8 cellular contexts compared by ENCODE assay signal in genomic region chr2:47323009-47323821, GRCh38. TPM values are rescaled to one million over a fixed set of nuclear protein-coding genes. Genes with fewer than 3 reads are reported as not detected.
A peak's percentile ranks its signal among the peaks of the same experiment; 100 is the strongest.
DNase-seq lines count a peak whose midpoint lies in the region; ATAC-seq and TF ChIP-seq lines count a peak whose summit lies in the region.

No MANE protein-coding gene starts in this region.

- no peak overlapping the region for H3K27ac ChIP-seq in WERI-Rb-1
- H3K27ac ChIP-seq in mammary epithelial cell (ENCODE audit: insufficient read depth, low read depth, low read length) = no peak overlapping the region

- H3K4me2 ChIP-seq in mammary epithelial cell (ENCODE audit: insufficient read depth, low read depth, low read length) = no peak overlapping the region

- DNase-seq in AG08395 (ENCODE audit: low spot score) (peak; percentile 90), NCI-H2227 (lab: John Stamatoyannopoulos, UW; ENCODE audit: unreplicated experiment) (peak; percentile 87), WERI-Rb-1 (peak; percentile 75), mammary epithelial cell (peak; percentile 53), kidney tubule cell (ENCODE audit: low spot score) (peak; percentile 82)
- peak; percentile 26 for DNase-seq in stimulated activated CD4-positive, alpha-beta T cell treated with anti-CD3 and anti-CD28 coated beads, Interleukin-2, amount 100 ng/mL, for 4 hours (ENCODE audit: low read depth)

- dilution Hi-C loops in mammary epithelial cell (cut with HindIII; ENCODE audit: low sequenced_read_pairs) = no loop called here

- H3K79me2 ChIP-seq in mammary epithelial cell (ENCODE audit: insufficient read depth, low read length) = no peaks in the 10 kb centered on the region

- no TSS peak for BruUV-seq in mammary epithelial cell (replicated peaks; lab: Mats Ljungman, UMichigan)

- H4K20me1 ChIP-seq in mammary epithelial cell (ENCODE audit: insufficient read depth, low read length) = no peaks in the 10 kb centered on the region

- H3K4me1 ChIP-seq in mammary epithelial cell (ENCODE audit: insufficient read depth, low read length) = no peaks in the 10 kb centered on the region

- H3K9me3 ChIP-seq in WERI-Rb-1 (ENCODE audit: severe bottlenecking) (no peaks in the 10 kb centered on the region), mammary epithelial cell (replicated peaks; ENCODE audit: insufficient read depth, low read length) (no peaks in the 10 kb centered on the region)

- WGBS in mammary epithelial cell (ENCODE audit: low coverage, missing lambda C conversion rate) = 29% methylated on average over 12 of the region's 12 CpGs

- CTCF ChIA-PET in mammary epithelial cell (lab: Charles Lee; ENCODE audit: low non-redundant PET) = interaction anchor here (0.5 to 1.3 kb wide), 9 partner anchors 65 to 858 kb away, joined by 3 to 8 read pairs (median 5); partner anchors contain the start of gene MSH2

- no peaks in the 10 kb centered on the region for H3K36me3 ChIP-seq in WERI-Rb-1
- H3K36me3 ChIP-seq in mammary epithelial cell (ENCODE audit: insufficient read depth, low read length) = no peaks in the 10 kb centered on the region

- intact Hi-C loops in mammary epithelial cell (cut with micrococcal nuclease) = loop anchor here (1.0 to 5.0 kb wide), 7 partner anchors 51 to 671 kb away; no protein-coding TSS in a partner anchor

- no peak overlapping the region for H3K9ac ChIP-seq in mammary epithelial cell (ENCODE audit: insufficient read depth, low read length)

- peak overlapping the region; percentile 19 for H2AFZ ChIP-seq in mammary epithelial cell (ENCODE audit: low read depth, low read length)

- TF ChIP-seq CTCF in WERI-Rb-1 (IDR thresholded peaks at IDR 0.05; ENCODE audit: low read depth, low read length) = peak; percentile 99
- TF ChIP-seq CTCF in mammary epithelial cell (conservative IDR thresholded peaks at IDR 0.05 in 1 of 2, IDR thresholded peaks at IDR 0.05 in 1 of 2; ENCODE audit: extremely low read depth in 1 of 2, insufficient read depth in 1 of 2, low read depth in 1 of 2, low read length in 2 of 2) = peak; percentile 99

- ATAC-seq in GM18867 (IDR thresholded peaks at IDR 0.05; ENCODE audit: unreplicated experiment) = peak; percentile 84
- ATAC-seq in HG03066 (IDR thresholded peaks at IDR 0.05; ENCODE audit: low read depth, unreplicated experiment) = peak; percentile 93

- in situ Hi-C loops in mammary epithelial cell (cut with MboI; ENCODE audit: low sequenced_read_pairs in 2 of 2) = loop anchor here in 1 of 2 donors (10.0 to 25.0 kb wide), 2 partner anchors 328 to 686 kb away; no protein-coding TSS in a partner anchor

- H3K27me3 ChIP-seq in WERI-Rb-1 (ENCODE audit: insufficient read depth, low read depth, severe bottlenecking) = no peaks in the 10 kb centered on the region
- no peaks in the 10 kb centered on the region for H3K27me3 ChIP-seq in mammary epithelial cell (ENCODE audit: insufficient read depth, low read length)

- H3K4me3 ChIP-seq in WERI-Rb-1 (ENCODE audit: low read depth, low read length) = no peak overlapping the region
- no peak overlapping the region for H3K4me3 ChIP-seq in mammary epithelial cell (replicated peaks in 1 of 3; ENCODE audit: insufficient read depth in 1 of 3, low read depth in 2 of 3, low read length in 3 of 3)

RNA-seq across cellular contexts. Expression of gene EPCAM, which starts 45.9 kb away (rescaled TPM):
- total RNA-seq in mammary epithelial cell = 10 to 100 TPM in 1 of 2 donors, 1 to 10 TPM in 1; 4.0 to 18.2 TPM
- 16.8 TPM for polyA plus RNA-seq in mammary epithelial cell
- 34.4 TPM for polyA minus RNA-seq in mammary epithelial cell

Comparison
In these comparisons a context has a peak if more than half of its experiments do, and no peak if none do; other contexts are left out.
1. DNase-seq: peak in every context shown above with its lines; median percentile 90 in AG08395; 87 in NCI-H2227; 82 in kidney tubule cell; 75 in WERI-Rb-1; 53 in mammary epithelial cell; 26 in stimulated activated CD4-positive, alpha-beta T cell treated with anti-CD3 and anti-CD28 coated beads, Interleukin-2, amount 100 ng/mL, for 4 hours.